ENCODE assay signal across 8 cellular contexts in the genomic region with DNA sequence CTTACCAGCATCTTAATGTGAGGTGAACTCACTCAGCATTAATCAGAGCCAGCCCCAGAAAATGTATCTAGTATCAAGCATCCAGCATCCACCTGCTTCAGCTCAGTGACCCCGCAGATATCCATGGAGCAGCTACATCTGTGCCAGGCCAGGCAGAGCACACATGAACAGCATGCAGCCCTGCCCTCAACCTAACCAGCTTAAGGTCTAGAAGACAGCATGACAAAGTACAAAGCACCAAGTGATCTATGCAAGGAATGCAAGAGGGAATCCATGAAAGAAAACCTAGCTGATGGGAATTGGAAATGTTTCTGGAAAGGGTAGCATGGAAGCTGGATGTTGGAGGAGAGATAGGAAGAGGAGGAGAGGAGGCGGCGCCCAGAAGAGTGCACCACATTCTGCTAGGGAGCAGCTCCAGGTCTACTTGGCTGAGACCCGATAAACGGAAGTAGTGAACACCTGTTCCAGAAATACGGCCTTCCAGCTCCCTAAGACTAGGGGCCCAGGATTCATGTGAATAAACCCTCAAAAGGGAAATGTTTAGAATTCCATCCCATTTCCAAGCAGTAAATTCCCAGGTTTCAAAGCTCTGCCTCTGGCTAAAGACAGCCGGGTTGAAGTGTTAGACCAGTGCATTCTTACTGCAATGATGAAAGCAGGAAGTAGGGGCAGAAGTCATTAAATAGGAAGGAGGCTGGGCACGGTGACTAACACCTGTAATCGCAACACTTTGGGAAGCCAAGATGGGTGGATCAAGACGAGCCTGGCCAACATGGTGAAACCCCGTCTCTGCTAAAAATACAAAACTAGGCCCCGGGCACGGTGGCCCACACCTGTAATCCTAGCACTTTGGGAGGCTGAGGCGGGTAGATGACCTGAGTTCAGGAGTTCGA. TPM values are rescaled to one million over a fixed set of nuclear protein-coding genes. Genes with fewer than 3 reads are reported as not detected.
A peak's percentile ranks its signal among the peaks of the same experiment; 100 is the strongest.
DNase-seq lines count a peak whose midpoint lies in the region; ATAC-seq and TF ChIP-seq lines count a peak whose summit lies in the region.

No MANE protein-coding gene starts in this region.

- no peaks in the 10 kb centered on the region for H3K27me3 ChIP-seq in left lung

- H3K4me3 Mint-ChIP-seq in HFFc6 = peak overlapping the region; percentile 66; the same call in 1 of the 2 replicates
- H3K4me3 Mint-ChIP-seq in activated T-helper 2 cell treated with anti-CD3 and anti-CD28 coated beads, Interferon-gamma antibody, Interleukin-2, Interleukin-4, amounts not matched to agents 10 μg/mL and 5 μg/mL and 100 μg/mL, durations not matched to agents 14 hours and 24 hours and 36 hours (ENCODE audit: low read depth) = no peak overlapping the region

- DNase-seq in ACHN = peak; percentile 52
- peak; percentile 68 for DNase-seq in HFFc6
- peak; percentile 42 for DNase-seq in activated CD8-positive, alpha-beta memory T cell treated with anti-CD3 and anti-CD28 coated beads, Interleukin-2, amount 50 U/mL, for 48 hours
- no peak for DNase-seq in left lung
- no peak for DNase-seq in nucleus accumbens (lab: John Stamatoyannopoulos, UW)
- no peak for DNase-seq in stimulated activated CD4-positive, alpha-beta T cell treated with anti-CD3 and anti-CD28 coated beads, Interleukin-4, amount 100 ng/mL, for 24 hours
- DNase-seq in activated T-helper 2 cell treated with anti-CD3 and anti-CD28 coated beads, Interferon-gamma antibody, Interleukin-2, Interleukin-4, amounts not matched to agents 10 μg/mL and 5 μg/mL and 100 μg/mL, durations not matched to agents 14 hours and 24 hours and 36 hours (ENCODE audit: low spot score) = no peak
- DNase-seq in hippocampal formation (lab: John Stamatoyannopoulos, UW) = no peak

- in situ Hi-C loops in ACHN (cut with HindIII; ENCODE audit: low pct_ligation_motif_present, low pct_unique_long_range_greater_than_20kb, low sequenced_read_pairs) = no loop called here

- H3K27ac Mint-ChIP-seq in HFFc6 = peak overlapping the region; percentile 56
- H3K27ac Mint-ChIP-seq in activated T-helper 2 cell treated with anti-CD3 and anti-CD28 coated beads, Interferon-gamma antibody, Interleukin-2, Interleukin-4, amounts not matched to agents 10 μg/mL and 5 μg/mL and 100 μg/mL, durations not matched to agents 14 hours and 24 hours and 36 hours = no peak overlapping the region

- H3K4me1 Mint-ChIP-seq in HFFc6 (ENCODE audit: low read depth) = peaks cover 30% of the 10 kb centered on the region
- H3K4me1 Mint-ChIP-seq in activated T-helper 2 cell treated with anti-CD3 and anti-CD28 coated beads, Interferon-gamma antibody, Interleukin-2, Interleukin-4, amounts not matched to agents 10 μg/mL and 5 μg/mL and 100 μg/mL, durations not matched to agents 14 hours and 24 hours and 36 hours (ENCODE audit: low read depth) = peaks cover 2% of the 10 kb centered on the region

- TF ChIP-seq CTCF in HFFc6 (IDR thresholded peaks at IDR 0.05) (no peak), left lung (IDR thresholded peaks at IDR 0.05) (no peak)

- intact Hi-C loops in left lung (cut with DNase I) = no loop called here
- intact Hi-C loops in activated T-helper 2 cell treated with anti-CD3 and anti-CD28 coated beads, Interferon-gamma antibody, Interleukin-2, Interleukin-4, amounts not matched to agents 10 μg/mL and 5 μg/mL and 100 μg/mL, durations not matched to agents 14 hours and 24 hours and 36 hours (cut with micrococcal nuclease) = no loop called here

- 0 out of 2 replicates have a peak, but pooled peaks cover 5% of the 10 kb centered on the region for H3K9me3 Mint-ChIP-seq in HFFc6
- H3K9me3 Mint-ChIP-seq in activated T-helper 2 cell treated with anti-CD3 and anti-CD28 coated beads, Interferon-gamma antibody, Interleukin-2, Interleukin-4, amounts not matched to agents 10 μg/mL and 5 μg/mL and 100 μg/mL, durations not matched to agents 14 hours and 24 hours and 36 hours = no peaks in the 10 kb centered on the region

- peak; percentile 87 for ATAC-seq in left lung

- peaks cover 14% of the 10 kb centered on the region for H3K27me3 Mint-ChIP-seq in HFFc6 (ENCODE audit: insufficient read depth)
- no peaks in the 10 kb centered on the region for H3K27me3 Mint-ChIP-seq in activated T-helper 2 cell treated with anti-CD3 and anti-CD28 coated beads, Interferon-gamma antibody, Interleukin-2, Interleukin-4, amounts not matched to agents 10 μg/mL and 5 μg/mL and 100 μg/mL, durations not matched to agents 14 hours and 24 hours and 36 hours (ENCODE audit: low read depth)

- no peaks in the 10 kb centered on the region for H3K9me3 ChIP-seq in left lung

- H3K36me3 Mint-ChIP-seq in HFFc6 (ENCODE audit: low read depth) = peaks cover 33% of the 10 kb centered on the region
- H3K36me3 Mint-ChIP-seq in activated T-helper 2 cell treated with anti-CD3 and anti-CD28 coated beads, Interferon-gamma antibody, Interleukin-2, Interleukin-4, amounts not matched to agents 10 μg/mL and 5 μg/mL and 100 μg/mL, durations not matched to agents 14 hours and 24 hours and 36 hours (ENCODE audit: low read depth) = peaks cover 37% of the 10 kb centered on the region

- H3K4me1 ChIP-seq in left lung = peaks cover 5 to 13% of the 10 kb centered on the region in 2 donors

- peak overlapping the region; percentile 26 to 50 for H3K27ac ChIP-seq in left lung

- no peak overlapping the region for H3K4me3 ChIP-seq in left lung

- peaks cover 0 to 39% of the 10 kb centered on the region in 2 donors for H3K36me3 ChIP-seq in left lung

RNA-seq across cellular contexts. Expression of gene L3MBTL2, which starts 23.5 kb away (rescaled TPM):
- total RNA-seq in HFFc6 (2021; fragmentation: NEBNext Ultra II Directional; extraction: Animal tissue kit (Norgen Biotek cat#: 25700)) = 10 to 100 TPM; 21.1 to 27.4 (median 25.2) TPM
- 10 to 100 TPM; 23.4 TPM for total RNA-seq in left lung
- 39.3 and 42.2 TPM in 2 replicates for total RNA-seq in activated T-helper 2 cell treated with anti-CD3 and anti-CD28 coated beads, Interferon-gamma antibody, Interleukin-2, Interleukin-4, amounts not matched to agents 10 μg/mL and 5 μg/mL and 100 μg/mL, durations not matched to agents 14 hours and 24 hours and 36 hours

RNA-seq across cellular contexts. Expression of gene CHADL, which starts 59.1 kb away (rescaled TPM):
- total RNA-seq in HFFc6 (2021; fragmentation: NEBNext Ultra II Directional; extraction: Animal tissue kit (Norgen Biotek cat#: 25700)) = under 1 TPM; 0.13 to 0.51 (median 0.45) TPM
- total RNA-seq in left lung = 1 to 10 TPM; 2.5 to 6.2 TPM
- total RNA-seq in activated T-helper 2 cell treated with anti-CD3 and anti-CD28 coated beads, Interferon-gamma antibody, Interleukin-2, Interleukin-4, amounts not matched to agents 10 μg/mL and 5 μg/mL and 100 μg/mL, durations not matched to agents 14 hours and 24 hours and 36 hours = 0.11 and 0.62 TPM in 2 replicates

Comparison
In these comparisons a context has a peak if more than half of its experiments do, and no peak if none do; other contexts are left out.
1. DNase-seq: peak in ACHN (single experiment), HFFc6 (single experiment) and activated CD8-positive, alpha-beta memory T cell treated with anti-CD3 and anti-CD28 coated beads, Interleukin-2, amount 50 U/mL, for 48 hours (single experiment); none in left lung (0 of 2), nucleus accumbens (0 of 56), stimulated activated CD4-positive, alpha-beta T cell treated with anti-CD3 and anti-CD28 coated beads, Interleukin-4, amount 100 ng/mL, for 24 hours (single experiment), activated T-helper 2 cell treated with anti-CD3 and anti-CD28 coated beads, Interferon-gamma antibody, Interleukin-2, Interleukin-4, amounts not matched to agents 10 μg/mL and 5 μg/mL and 100 μg/mL, durations not matched to agents 14 hours and 24 hours and 36 hours (single experiment) and hippocampal formation (0 of 2).